15 cellular contexts compared by ENCODE assay signal in the genomic region with DNA sequence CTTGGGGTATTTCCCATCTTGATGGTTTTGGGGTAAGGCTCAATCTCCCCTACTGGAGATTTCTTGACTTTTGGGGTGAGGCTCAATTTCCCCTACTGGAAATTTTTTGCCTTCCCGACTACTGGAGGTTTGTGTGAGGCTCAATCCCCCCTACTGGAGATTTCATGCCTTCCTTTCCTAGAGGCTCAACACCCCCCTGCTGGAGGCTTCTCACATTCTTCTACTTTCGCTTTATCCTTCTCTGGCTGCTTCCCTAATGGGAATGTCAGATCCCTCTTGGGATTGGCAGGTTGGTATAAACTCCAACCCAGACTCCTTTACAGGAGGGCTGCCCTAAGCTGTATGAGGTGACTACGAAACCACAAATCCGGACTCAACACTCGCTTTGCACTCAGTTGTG.
"Had no signal": no experiment of that assay in that cellular context is flagged by ENCODE, and none has a peak within 500 bp of the region (broad histone marks: within the 10 kb centered on the region; RNA-seq: fewer than 3 reads in every experiment).

No MANE protein-coding gene starts in this region.

- H3K4me1 ChIP-seq: body of pancreas, right atrium auricular region had no signal

- H3K27ac Mint-ChIP-seq: activated naive CD8-positive, alpha-beta T cell treated with anti-CD3 and anti-CD28 coated beads for 36 hours; progenitor cell of endocrine pancreas had no signal

- ATAC-seq: body of pancreas, left ventricle myocardium superior had no signal

- H3K4me1 Mint-ChIP-seq: activated naive CD8-positive, alpha-beta T cell treated with anti-CD3 and anti-CD28 coated beads for 36 hours had no signal

- H3K27me3 ChIP-seq: body of pancreas, dorsolateral prefrontal cortex, right atrium auricular region had no signal

- H3K27me3 Mint-ChIP-seq: activated naive CD8-positive, alpha-beta T cell treated with anti-CD3 and anti-CD28 coated beads for 36 hours; progenitor cell of endocrine pancreas had no signal

- DNase-seq: activated CD4-positive, alpha-beta T cell treated with anti-CD3 and anti-CD28 coated beads, Interleukin-2, amount 50 U/mL, for 4 hours; activated naive CD4-positive, alpha-beta T cell; activated naive CD8-positive, alpha-beta T cell treated with anti-CD3 and anti-CD28 coated beads for 36 hours; body of pancreas; dorsolateral prefrontal cortex; foreskin melanocyte; glutamatergic neuron; hypothalamus; immature natural killer cell; left ventricle myocardium superior; stimulated activated CD4-positive, alpha-beta T cell treated with anti-CD3 and anti-CD28 coated beads, Interleukin-2, amount 100 ng/mL, for 48 hours; WERI-Rb-1 had no signal

- H3K27ac ChIP-seq: body of pancreas, dorsolateral prefrontal cortex, right atrium auricular region, thoracic aorta, WERI-Rb-1 had no signal

- H3K4me3 Mint-ChIP-seq: activated naive CD8-positive, alpha-beta T cell treated with anti-CD3 and anti-CD28 coated beads for 36 hours; immature natural killer cell had no signal

- H3K4me3 ChIP-seq: body of pancreas, dorsolateral prefrontal cortex, right atrium auricular region, thoracic aorta had no signal
